In the genomic region with DNA sequence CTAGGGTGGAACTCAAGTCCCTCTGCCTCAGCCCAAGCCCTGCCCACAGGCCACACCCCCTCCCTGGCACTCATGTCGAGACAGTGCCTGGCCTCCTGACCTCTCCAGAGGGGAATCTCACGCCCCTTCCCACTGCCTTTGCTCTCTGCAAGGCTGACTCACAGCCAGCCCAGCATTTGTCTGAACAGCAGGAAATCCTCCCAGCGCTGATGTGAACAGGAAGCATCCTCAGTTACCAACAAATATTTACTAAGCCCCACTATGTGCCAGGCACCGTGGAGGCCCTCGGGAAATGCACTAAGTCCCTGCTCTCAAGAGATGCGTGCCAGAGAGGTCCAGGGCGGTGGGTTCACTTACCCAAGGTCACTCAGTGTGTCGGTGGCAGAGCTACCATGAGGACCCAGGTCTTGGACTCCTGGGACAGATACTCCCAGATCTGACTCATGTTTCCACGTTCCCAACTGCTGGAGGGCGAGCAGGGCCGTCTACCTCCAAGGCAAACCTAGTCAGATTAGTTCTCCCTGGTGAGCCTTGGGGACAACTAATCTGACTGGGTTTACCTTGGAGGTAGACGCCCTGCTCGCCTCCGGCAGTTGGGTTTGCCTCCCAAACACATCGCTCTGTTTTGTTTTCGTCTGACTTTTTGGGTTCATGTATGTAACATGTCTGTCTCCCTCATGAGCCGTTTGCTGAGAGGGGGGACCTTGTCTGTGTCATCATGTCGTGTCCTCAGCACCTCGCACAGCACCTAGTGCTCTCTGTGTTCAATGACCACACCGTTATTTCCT, we compare ENCODE assay signal across 8 cellular contexts. TPM values are rescaled to one million over a fixed set of nuclear protein-coding genes. Genes with fewer than 3 reads are reported as not detected.
A peak's percentile ranks its signal among the peaks of the same experiment; 100 is the strongest.
DNase-seq lines count a peak whose midpoint lies in the region; ATAC-seq and TF ChIP-seq lines count a peak whose summit lies in the region.

No MANE protein-coding gene starts in this region.

- H3K27ac Mint-ChIP-seq in naive thymus-derived CD8-positive, alpha-beta T cell = peak overlapping the region; percentile 92 to 100 (median 96)

- peak; percentile 36 to 59 for DNase-seq in activated CD4-positive, alpha-beta T cell treated with anti-CD3 and anti-CD28 coated beads, Interleukin-2, amount 50 U/mL, for 48 hours
- DNase-seq in epithelial cell of esophagus (ENCODE audit: low read depth) (peak; percentile 88), NCI-H774 (lab: John Stamatoyannopoulos, UW) (no peak), superior temporal gyrus (ENCODE audit: extremely low spot score) (no peak)
- peak in 9 of 10 donors; percentile 28 to 67 (median 38) for DNase-seq in naive thymus-derived CD8-positive, alpha-beta T cell

- TF ChIP-seq CTCF in epithelial cell of esophagus (IDR thresholded peaks at IDR 0.05; ENCODE audit: insufficient read depth, low read depth, low read length, missing control alignments) = no peak

- H3K4me3 ChIP-seq in ACC112 (ENCODE audit: low read depth, low read length) (no peak overlapping the region), HUES48 (ENCODE audit: low read depth, low read length) (no peak overlapping the region), epithelial cell of esophagus (ENCODE audit: low read length) (no peak overlapping the region)

- no peak overlapping the region for H3K9ac ChIP-seq in HUES48 (ENCODE audit: low read depth, low read length)

- no peaks in the 10 kb centered on the region for H3K27me3 Mint-ChIP-seq in naive thymus-derived CD8-positive, alpha-beta T cell

- H3K36me3 ChIP-seq in ACC112 (ENCODE audit: insufficient read depth, low read length) (peaks cover 3% of the 10 kb centered on the region; the same call in 1 of the 2 replicates), HUES48 (ENCODE audit: control insufficient read depth, insufficient read depth, low read length) (no peaks in the 10 kb centered on the region)

- no peaks in the 10 kb centered on the region for H3K9me3 ChIP-seq in HUES48 (ENCODE audit: control insufficient read depth, insufficient read depth, low read length)

- POLR2A ChIA-PET in naive thymus-derived CD8-positive, alpha-beta T cell (lab: Charles Lee) = interaction anchor here (0.6 to 6.6 kb wide), 12 partner anchors 12 to 179 kb away, joined by 3 to 84 read pairs (median 6); no protein-coding TSS in a partner anchor

- no peaks in the 10 kb centered on the region for H3K9me3 Mint-ChIP-seq in naive thymus-derived CD8-positive, alpha-beta T cell

- peaks cover 4 to 19% (median 8%) of the 10 kb centered on the region in 3 donors for H3K36me3 Mint-ChIP-seq in naive thymus-derived CD8-positive, alpha-beta T cell

- H3K27me3 ChIP-seq in ACC112 (ENCODE audit: insufficient read depth, low read length) (no peaks in the 10 kb centered on the region), HUES48 (ENCODE audit: control insufficient read depth, insufficient read depth, low read length) (no peaks in the 10 kb centered on the region)

- no peaks in the 10 kb centered on the region for H3K79me2 ChIP-seq in ACC112 (ENCODE audit: control insufficient read depth, insufficient read depth, low read length, unreplicated experiment)

- H3K4me1 ChIP-seq in ACC112 (ENCODE audit: control insufficient read depth, insufficient read depth, low read length, unreplicated experiment) (peaks cover 47% of the 10 kb centered on the region), HUES48 (ENCODE audit: control insufficient read depth, insufficient read depth, low read length) (peaks cover 31% of the 10 kb centered on the region)

- H3K4me3 Mint-ChIP-seq in naive thymus-derived CD8-positive, alpha-beta T cell = peak overlapping the region in 9 of 10 donors; percentile 65 to 82 (median 74)

- peaks cover 42 to 90% (median 84%) of the 10 kb centered on the region in 4 donors for H3K4me1 Mint-ChIP-seq in naive thymus-derived CD8-positive, alpha-beta T cell

- ATAC-seq in naive thymus-derived CD8-positive, alpha-beta T cell = peak; percentile 26 to 41
- no peak for ATAC-seq in HG03025 (IDR thresholded peaks at IDR 0.05; ENCODE audit: low FRiP score, unreplicated experiment)

- no peak overlapping the region for H2AFZ ChIP-seq in ACC112 (ENCODE audit: low read length, unreplicated experiment)

- peak overlapping the region; percentile 91 for H3K27ac ChIP-seq in ACC112 (ENCODE audit: low read depth, low read length)
- peak overlapping the region; percentile 89 for H3K27ac ChIP-seq in HUES48 (ENCODE audit: low read depth, low read length)

RNA-seq across cellular contexts. Expression of gene ADA, which starts 7.7 kb away (rescaled TPM):
- total RNA-seq in naive thymus-derived CD8-positive, alpha-beta T cell = 10 to 100 TPM; 24.1 to 24.2 TPM
- 10 to 100 TPM; 31.2 to 47.1 (median 38.2) TPM for polyA plus RNA-seq in naive thymus-derived CD8-positive, alpha-beta T cell

Comparison
In these comparisons a context has a peak if more than half of its experiments do, and no peak if none do; other contexts are left out.
1. DNase-seq: peak in activated CD4-positive, alpha-beta T cell treated with anti-CD3 and anti-CD28 coated beads, Interleukin-2, amount 50 U/mL, for 48 hours (2 of 2), epithelial cell of esophagus (single experiment) and naive thymus-derived CD8-positive, alpha-beta T cell (9 of 10); none in NCI-H774 (single experiment) and superior temporal gyrus (single experiment).